10 cellular contexts compared by ENCODE assay signal in the genomic region with DNA sequence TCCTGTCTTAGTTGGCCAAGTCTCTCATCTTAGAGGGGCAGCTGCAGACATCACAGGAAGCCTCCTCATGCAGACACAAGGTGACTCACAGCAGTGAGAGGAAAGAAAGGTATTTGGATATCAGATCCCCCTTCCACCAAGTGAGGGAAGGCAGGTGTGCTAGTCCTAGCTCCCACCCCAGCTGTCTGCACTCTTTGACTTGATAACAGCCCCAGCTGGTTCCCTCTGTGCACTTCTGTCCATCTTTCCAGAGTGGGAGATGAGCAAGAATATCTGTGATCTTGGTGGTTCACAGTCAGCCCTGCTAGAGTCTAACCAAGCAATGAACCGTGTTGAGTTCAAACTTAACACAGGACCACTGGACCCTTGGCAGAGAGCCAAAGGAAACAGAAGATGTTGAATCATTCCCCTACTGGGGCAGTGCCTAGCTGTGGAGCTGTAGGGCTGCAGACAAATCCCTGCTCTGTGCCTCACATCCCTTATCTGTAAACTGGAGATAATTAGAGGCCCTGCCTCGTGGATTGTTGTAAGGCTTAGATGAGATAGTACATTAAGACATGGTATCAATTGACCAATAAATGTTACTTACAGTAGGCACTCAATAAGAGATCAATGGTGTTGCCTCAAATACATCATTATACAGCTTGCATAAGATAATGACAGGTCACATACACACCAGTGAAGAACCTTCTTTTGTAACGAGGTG. TPM values are rescaled to one million over a fixed set of nuclear protein-coding genes. Genes with fewer than 3 reads are reported as not detected.
A peak's percentile ranks its signal among the peaks of the same experiment; 100 is the strongest.
DNase-seq lines count a peak whose midpoint lies in the region; ATAC-seq and TF ChIP-seq lines count a peak whose summit lies in the region.
"Had no signal": no experiment of that assay in that cellular context is flagged by ENCODE, and none has a peak within 500 bp of the region (broad histone marks: within the 10 kb centered on the region; RNA-seq: fewer than 3 reads in every experiment).

No MANE protein-coding gene starts in this region.

- DNase-seq in activated naive CD4-positive, alpha-beta T cell treated with anti-CD3 and anti-CD28 coated beads, Interleukin-2, amount 50 U/mL, for 72 hours (ENCODE audit: low spot score in 2 of 2), result no peak
- no peak for DNase-seq in activated naive CD4-positive, alpha-beta T cell treated with anti-CD3 and anti-CD28 coated beads, Interleukin-2, amount 10 ng/mL, durations not matched to agents 7 days and 5 days
- DNase-seq in NCI-H510A (lab: John Stamatoyannopoulos, UW) (peak; percentile 4), fibroblast of peridontal ligament (ENCODE audit: extremely low read depth) (peak; percentile 87), testis (peak; percentile 33), NCI-H1694 (lab: John Stamatoyannopoulos, UW) (no peak), NCI-H1694 treated with DMSO at 0.1 percent for 48 hours (lab: John Stamatoyannopoulos, UW) (no peak)
- DNase-seq: activated CD4-positive, alpha-beta T cell treated with anti-CD3 and anti-CD28 coated beads, Interleukin-2, amount 50 U/mL, for 4 hours; COR-L47 had no signal

- intact Hi-C loops in testis (cut with DNase I; ENCODE audit: low total_unique reads), result no loop called here

- H3K27ac ChIP-seq in testis, result peak overlapping the region in 1 of 2 donors; percentile 47

- ATAC-seq in activated naive CD4-positive, alpha-beta T cell treated with anti-CD3 and anti-CD28 coated beads, Interleukin-2, amount 50 U/mL, for 72 hours, result peak; percentile 24 to 42
- no peak for ATAC-seq in HG02970 (IDR thresholded peaks at IDR 0.05; ENCODE audit: low FRiP score, unreplicated experiment)

- CTCF ChIA-PET in activated naive CD4-positive, alpha-beta T cell treated with anti-CD3 and anti-CD28 coated beads, Interleukin-2, amount 10 ng/mL, durations not matched to agents 7 days and 5 days (lab: Charles Lee), result no interaction called here

- 39 to 53% methylated on average over 3 of the region's 3 CpGs for WGBS in testis, 2 donors

- no peaks in the 10 kb centered on the region for H3K27me3 ChIP-seq in testis

- no peak overlapping the region for H3K4me3 Mint-ChIP-seq in activated naive CD4-positive, alpha-beta T cell treated with anti-CD3 and anti-CD28 coated beads, Interleukin-2, amount 10 ng/mL, durations not matched to agents 7 days and 5 days

- no peaks in the 10 kb centered on the region for H3K4me1 Mint-ChIP-seq in activated naive CD4-positive, alpha-beta T cell treated with anti-CD3 and anti-CD28 coated beads, Interleukin-2, amount 10 ng/mL, durations not matched to agents 7 days and 5 days

- peaks cover 0 to 4% of the 10 kb centered on the region in 2 donors for H3K9me3 Mint-ChIP-seq in activated naive CD4-positive, alpha-beta T cell treated with anti-CD3 and anti-CD28 coated beads, Interleukin-2, amount 50 U/mL, for 72 hours
- H3K9me3 Mint-ChIP-seq in activated naive CD4-positive, alpha-beta T cell treated with anti-CD3 and anti-CD28 coated beads, Interleukin-2, amount 10 ng/mL, durations not matched to agents 7 days and 5 days, result no peaks in the 10 kb centered on the region

- TF ChIP-seq POLR2A in testis (IDR thresholded peaks at IDR 0.05), result no peak

- H3K36me3 Mint-ChIP-seq in activated naive CD4-positive, alpha-beta T cell treated with anti-CD3 and anti-CD28 coated beads, Interleukin-2, amount 50 U/mL, for 72 hours, result no peaks in the 10 kb centered on the region
- no peaks in the 10 kb centered on the region for H3K36me3 Mint-ChIP-seq in activated naive CD4-positive, alpha-beta T cell treated with anti-CD3 and anti-CD28 coated beads, Interleukin-2, amount 10 ng/mL, durations not matched to agents 7 days and 5 days

- peaks cover 16% of the 10 kb centered on the region for H3K4me1 ChIP-seq in testis

- H3K36me3 ChIP-seq in testis (ENCODE audit: low read depth, missing control alignments), result no peaks in the 10 kb centered on the region

- peaks cover 4% of the 10 kb centered on the region for H3K27me3 Mint-ChIP-seq in activated naive CD4-positive, alpha-beta T cell treated with anti-CD3 and anti-CD28 coated beads, Interleukin-2, amount 10 ng/mL, durations not matched to agents 7 days and 5 days

- H3K27ac Mint-ChIP-seq in activated naive CD4-positive, alpha-beta T cell treated with anti-CD3 and anti-CD28 coated beads, Interleukin-2, amount 50 U/mL, for 72 hours, result no peak overlapping the region
- H3K27ac Mint-ChIP-seq in activated naive CD4-positive, alpha-beta T cell treated with anti-CD3 and anti-CD28 coated beads, Interleukin-2, amount 10 ng/mL, durations not matched to agents 7 days and 5 days, result no peak overlapping the region

- H3K4me3 ChIP-seq in testis, result no peak overlapping the region

- no peaks in the 10 kb centered on the region for H3K9me3 ChIP-seq in testis

- TF ChIP-seq CTCF in testis (IDR thresholded peaks at IDR 0.05), result no peak

RNA-seq across cellular contexts. Expression of a gene that starts 39.1 kb away (rescaled TPM):
- not detected for total RNA-seq in activated naive CD4-positive, alpha-beta T cell treated with anti-CD3 and anti-CD28 coated beads, Interleukin-2, amount 50 U/mL, for 72 hours
- 100 to 1,000 TPM; 127 to 378 TPM for total RNA-seq in testis
- 416 TPM for polyA plus RNA-seq in testis (ENCODE audit: insufficient read depth, low read depth, low replicate concordance)

Comparison
In these comparisons a context has a peak if more than half of its experiments do, and no peak if none do; other contexts are left out.
1. DNase-seq: peak in NCI-H510A (single experiment), fibroblast of peridontal ligament (single experiment) and testis (single experiment); none in activated naive CD4-positive, alpha-beta T cell treated with anti-CD3 and anti-CD28 coated beads, Interleukin-2, amount 50 U/mL, for 72 hours (0 of 2), activated naive CD4-positive, alpha-beta T cell treated with anti-CD3 and anti-CD28 coated beads, Interleukin-2, amount 10 ng/mL, durations not matched to agents 7 days and 5 days (single experiment), NCI-H1694 (single experiment) and NCI-H1694 treated with DMSO at 0.1 percent for 48 hours (single experiment).
2. RNA of a gene that starts 39.1 kb away (total RNA-seq): 127 to 378 TPM in testis; not detected in activated naive CD4-positive, alpha-beta T cell treated with anti-CD3 and anti-CD28 coated beads, Interleukin-2, amount 50 U/mL, for 72 hours; every median in the first group is over 100 times any median in the second.